14 cellular contexts compared by ENCODE assay signal in the genomic region with DNA sequence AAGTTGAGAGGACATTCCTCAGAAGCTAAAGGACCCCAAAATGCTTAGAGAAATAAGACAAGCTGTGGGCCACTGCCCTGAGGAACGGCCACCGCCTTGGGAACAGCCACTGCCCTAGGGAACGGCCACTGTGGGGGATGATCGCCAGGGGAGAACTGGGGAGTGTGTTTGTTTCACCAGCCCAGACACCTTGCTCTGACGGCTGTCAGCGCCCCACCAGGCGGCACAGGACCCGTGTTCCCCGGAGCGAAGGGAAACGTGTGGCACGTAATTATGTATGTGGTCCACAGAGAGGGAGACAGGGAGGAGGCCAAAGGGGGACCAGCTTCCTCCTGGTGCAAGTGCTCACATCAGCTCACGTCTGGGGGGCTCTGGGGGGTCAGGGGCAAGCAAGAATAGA. TPM values are rescaled to one million over a fixed set of nuclear protein-coding genes. Genes with fewer than 3 reads are reported as not detected.
DNase-seq lines count a peak whose midpoint lies in the region; TF ChIP-seq lines count a peak whose summit lies in the region.
"Had no signal": no experiment of that assay in that cellular context is flagged by ENCODE, and none has a peak within 500 bp of the region (broad histone marks: within the 10 kb centered on the region; RNA-seq: fewer than 3 reads in every experiment).

No MANE protein-coding gene starts in this region.

- H3K27me3 Mint-ChIP-seq in activated CD4-positive, alpha-beta T cell treated with anti-CD3 and anti-CD28 coated beads, Interleukin-2, amount 10 ng/mL, durations not matched to agents 7 days and 5 days = no peaks in the 10 kb centered on the region
- H3K27me3 Mint-ChIP-seq: CD4-positive, alpha-beta T cell had no signal

- no peak overlapping the region for H2BK5ac ChIP-seq in neuronal stem cell (ENCODE audit: low read length)

- H2BK12ac ChIP-seq in neuronal stem cell (ENCODE audit: low read length) = no peak overlapping the region

- no peak overlapping the region for H3K27ac Mint-ChIP-seq in activated CD4-positive, alpha-beta T cell treated with anti-CD3 and anti-CD28 coated beads, Interleukin-2, amount 10 ng/mL, durations not matched to agents 7 days and 5 days
- H3K27ac Mint-ChIP-seq: CD4-positive, alpha-beta T cell; GM23338; HFFc6 had no signal

- no peak overlapping the region for H2AFZ ChIP-seq in neuronal stem cell (ENCODE audit: low read length)
- H2AFZ ChIP-seq: GM23338 had no signal

- H3K36me3 ChIP-seq in HEK293 (ENCODE audit: control insufficient read depth in 2 of 2, insufficient read depth in 1 of 2, low read length in 2 of 2) (peaks cover 0 to 34% of the 10 kb centered on the region in 2 experiments; a peak in 2 of 3 replicates), neuronal stem cell (replicated peaks in 1 of 2; ENCODE audit: control insufficient read depth in 2 of 2, insufficient read depth in 2 of 2, low read length in 2 of 2) (peaks cover 10 to 40% of the 10 kb centered on the region in 2 donors)

- H2BK15ac ChIP-seq in neuronal stem cell (ENCODE audit: low read length) = no peak overlapping the region

- peak overlapping the region; percentile 32 for H2AK5ac ChIP-seq in neuronal stem cell (ENCODE audit: low read depth, low read length)

- no peaks in the 10 kb centered on the region for H3K79me1 ChIP-seq in neuronal stem cell (ENCODE audit: low read depth, low read length)

- H3K4me1 ChIP-seq in HEK293 (ENCODE audit: control insufficient read depth, insufficient read depth, low read length) (no peaks in the 10 kb centered on the region), neuronal stem cell (ENCODE audit: control insufficient read depth in 2 of 2, insufficient read depth in 1 of 2, low read depth in 1 of 2, low read length in 2 of 2) (no peaks in the 10 kb centered on the region)

- no peak overlapping the region for H3K18ac ChIP-seq in neuronal stem cell (ENCODE audit: low read length)

- TF ChIP-seq CTCF in HEK293 (tag by site-specific recombination; IDR thresholded peaks at IDR 0.05) = no peak

- no peak overlapping the region for H3K9ac ChIP-seq in neuronal stem cell (ENCODE audit: low read depth, low read length, poor library complexity)

- H3K27ac ChIP-seq in HEK293 (ENCODE audit: extremely low read depth, low read depth, low read length) (no peak overlapping the region), neuronal stem cell (replicated peaks; ENCODE audit: low read length) (no peak overlapping the region)
- H3K27ac ChIP-seq: C4-2B had no signal

- H3K4me2 ChIP-seq in neuronal stem cell (ENCODE audit: insufficient read depth, low read length, poor library complexity, severe bottlenecking) = no peak overlapping the region
- H3K4me2 ChIP-seq: GM23338 had no signal

- H3K9me3 Mint-ChIP-seq in activated CD4-positive, alpha-beta T cell treated with anti-CD3 and anti-CD28 coated beads, Interleukin-2, amount 10 ng/mL, durations not matched to agents 7 days and 5 days = no peaks in the 10 kb centered on the region
- H3K9me3 Mint-ChIP-seq: CD4-positive, alpha-beta T cell; GM23338; HFFc6 had no signal

- no peaks in the 10 kb centered on the region for H3K27me3 ChIP-seq in neuronal stem cell (ENCODE audit: control insufficient read depth in 3 of 3, insufficient read depth in 3 of 3, low read depth in 1 of 3, low read length in 3 of 3)

- no CpG with 5 or more reads among the region's 13 CpGs for WGBS in neuronal stem cell (ENCODE audit: extremely low coverage in 2 of 2, insufficient read length in 2 of 2, insufficient replicate concordance in 1 of 2), 2 donors

- H3K36me3 Mint-ChIP-seq in activated CD4-positive, alpha-beta T cell treated with anti-CD3 and anti-CD28 coated beads, Interleukin-2, amount 10 ng/mL, durations not matched to agents 7 days and 5 days (ENCODE audit: low read depth) = peaks cover 9% of the 10 kb centered on the region

- no peak overlapping the region for H2BK120ac ChIP-seq in neuronal stem cell (ENCODE audit: low read depth, low read length)

- POLR2A ChIA-PET in HEK293 (lab: Yijun Ruan, JAX) = no interaction called here
- POLR2A ChIA-PET in activated CD4-positive, alpha-beta T cell treated with anti-CD3 and anti-CD28 coated beads, Interleukin-2, amount 10 ng/mL, durations not matched to agents 7 days and 5 days (lab: Charles Lee) = no interaction called here

- no peak overlapping the region for H3K14ac ChIP-seq in neuronal stem cell (ENCODE audit: low read length)

- no peaks in the 10 kb centered on the region for H3K9me3 ChIP-seq in HEK293 (ENCODE audit: control insufficient read depth, insufficient read depth, low read depth, low read length)
- no peaks in the 10 kb centered on the region for H3K9me3 ChIP-seq in neuronal stem cell (replicated peaks in 1 of 2; ENCODE audit: control insufficient read depth in 2 of 2, insufficient read depth in 1 of 2, low read depth in 1 of 2, low read length in 2 of 2)
- H3K9me3 ChIP-seq: Caco-2 had no signal

- H3K4me3 Mint-ChIP-seq in activated CD4-positive, alpha-beta T cell treated with anti-CD3 and anti-CD28 coated beads, Interleukin-2, amount 10 ng/mL, durations not matched to agents 7 days and 5 days = no peak overlapping the region
- H3K4me3 Mint-ChIP-seq: CD4-positive, alpha-beta T cell; GM23338; HFFc6 had no signal

- H3K4me1 Mint-ChIP-seq in activated CD4-positive, alpha-beta T cell treated with anti-CD3 and anti-CD28 coated beads, Interleukin-2, amount 10 ng/mL, durations not matched to agents 7 days and 5 days = peaks cover 3% of the 10 kb centered on the region
- H3K4me1 Mint-ChIP-seq: GM23338 had no signal

- no peak overlapping the region for H3K4ac ChIP-seq in neuronal stem cell (ENCODE audit: low read length)

- DNase-seq in islet precursor cell = peak; percentile 38
- DNase-seq in neuronal stem cell (ENCODE audit: low spot score) = no peak
- no peak for DNase-seq in stimulated activated naive CD4-positive, alpha-beta T cell (lab: John Stamatoyannopoulos, UW)
- no peak for DNase-seq in activated CD4-positive, alpha-beta T cell treated with anti-CD3 and anti-CD28 coated beads, Interleukin-2, amount 10 ng/mL, durations not matched to agents 7 days and 5 days
- no peak for DNase-seq in GM19238 (ENCODE audit: insufficient read length, low spot score)
- DNase-seq: AML-193; Caco-2; CD4-positive, alpha-beta T cell; GDM1; HCEC 1CT; HFFc6 had no signal

- H4K8ac ChIP-seq in neuronal stem cell (ENCODE audit: low read depth, low read length) = no peak overlapping the region

- H3K23ac ChIP-seq in neuronal stem cell (ENCODE audit: low read depth, low read length, poor library complexity) = no peak overlapping the region

- CTCF ChIA-PET in HEK293 (lab: Yijun Ruan, JAX) = interaction anchor here (0.7 kb wide), 2 partner anchors 26 to 201 kb away, joined by 3 read pairs; no protein-coding TSS in a partner anchor
- CTCF ChIA-PET in activated CD4-positive, alpha-beta T cell treated with anti-CD3 and anti-CD28 coated beads, Interleukin-2, amount 10 ng/mL, durations not matched to agents 7 days and 5 days (lab: Charles Lee) = no interaction called here

- H3K4me3 ChIP-seq in HEK293 (ENCODE audit: low read depth, low read length) (no peak overlapping the region), neuronal stem cell (ENCODE audit: low read length in 2 of 2) (no peak overlapping the region)
- H3K4me3 ChIP-seq: GM23338 had no signal

- H4K91ac ChIP-seq in neuronal stem cell (ENCODE audit: low read depth, low read length, poor library complexity) = no peak overlapping the region

TF ChIP-seq in HEK293, 187 proteins besides CTCF, POLR2A, EP300 and RAD21:
- TF ChIP-seq ZNF341 (tag by site-specific recombination; IDR thresholded peaks at IDR 0.05; ENCODE audit: low read depth) = 0 out of 2 replicates have a peak, but pooled peaks have one; percentile 36
- TF ChIP-seq INSM2 (tag by site-specific recombination; IDR thresholded peaks at IDR 0.05) = no peak

RNA-seq across cellular contexts. Expression of gene RIPK4, which starts 45.8 kb away (rescaled TPM):
- 0.47 TPM for polyA plus RNA-seq in neuronal stem cell (2013, experiment 1 of 2)
- 0.46 TPM for polyA plus RNA-seq in neuronal stem cell (2013, experiment 2 of 2)
- total RNA-seq in activated CD4-positive, alpha-beta T cell treated with anti-CD3 and anti-CD28 coated beads, Interleukin-2, amount 10 ng/mL, durations not matched to agents 7 days and 5 days = under 1 TPM in 1 of 2 experiments, not detected in 1; 0.07 TPM
